ENCODE assay signal across 1 cellular context in genomic region chr19:43789029-43789428, GRCh38.
A peak's percentile ranks its signal among the peaks of the same experiment; 100 is the strongest.
TF ChIP-seq lines count a peak whose summit lies in the region.

No MANE protein-coding gene starts in this region.

TF ChIP-seq in HepG2, 621 proteins besides CTCF, POLR2A, EP300 and RAD21 (continued from another document and continues in another):
- no peak for TF ChIP-seq ZNF574 (CRISPR knock-in tag; IDR thresholded peaks at IDR 0.05)
- no peak for TF ChIP-seq ZNF558 (CRISPR knock-in tag; IDR thresholded peaks at IDR 0.05; ENCODE audit: borderline replicate concordance)
- TF ChIP-seq FOSL1 (CRISPR knock-in tag; IDR thresholded peaks at IDR 0.05; ENCODE audit: borderline replicate concordance): no peak
- TF ChIP-seq GPN1 (CRISPR knock-in tag; IDR thresholded peaks at IDR 0.05; ENCODE audit: borderline replicate concordance): 0 out of 2 replicates have a peak, but pooled peaks have one; percentile 78
- no peak for TF ChIP-seq KAT7 (CRISPR knock-in tag; IDR thresholded peaks at IDR 0.05; ENCODE audit: borderline replicate concordance)
- no peak for TF ChIP-seq ZBTB39 (CRISPR knock-in tag; IDR thresholded peaks at IDR 0.05)
- no peak for TF ChIP-seq KMT2B (CRISPR knock-in tag; IDR thresholded peaks at IDR 0.05)
- TF ChIP-seq BRD4 (CRISPR knock-in tag; IDR thresholded peaks at IDR 0.05): no peak
- no peak for TF ChIP-seq ARNTL (CRISPR knock-in tag; IDR thresholded peaks at IDR 0.05)
- no peak for TF ChIP-seq MXI1 (IDR thresholded peaks at IDR 0.05; ENCODE audit: borderline replicate concordance, low read depth, low read length)
- no peak for TF ChIP-seq ZNF407 (CRISPR knock-in tag; IDR thresholded peaks at IDR 0.05; ENCODE audit: not compliant biosample characterization)
- no peak for TF ChIP-seq NFYC (CRISPR knock-in tag; IDR thresholded peaks at IDR 0.05)
- no peak for TF ChIP-seq THAP9 (CRISPR knock-in tag; IDR thresholded peaks at IDR 0.05; ENCODE audit: borderline replicate concordance)
- TF ChIP-seq ZIK1 (CRISPR knock-in tag; IDR thresholded peaks at IDR 0.05; ENCODE audit: borderline replicate concordance, low read depth): no peak
- TF ChIP-seq ZNF264 (CRISPR knock-in tag; IDR thresholded peaks at IDR 0.05): no peak
- TF ChIP-seq ZBTB21 (CRISPR knock-in tag; IDR thresholded peaks at IDR 0.05): no peak; the same call in 1 of the 2 replicates
- no peak for TF ChIP-seq ZFP41 (CRISPR knock-in tag; IDR thresholded peaks at IDR 0.05; ENCODE audit: borderline replicate concordance)
- no peak for TF ChIP-seq TERF1 (CRISPR knock-in tag; IDR thresholded peaks at IDR 0.05)
- TF ChIP-seq SMARCE1 (IDR thresholded peaks at IDR 0.05; ENCODE audit: borderline replicate concordance): no peak
- TF ChIP-seq ZNF629 (CRISPR knock-in tag; conservative IDR thresholded peaks at IDR 0.05): no peak
- no peak for TF ChIP-seq KDM5B (CRISPR knock-in tag; IDR thresholded peaks at IDR 0.05; ENCODE audit: borderline replicate concordance)
- TF ChIP-seq NBN (conservative IDR thresholded peaks at IDR 0.05): no peak
- TF ChIP-seq ZSCAN21 (CRISPR knock-in tag; IDR thresholded peaks at IDR 0.05; ENCODE audit: borderline replicate concordance): no peak
- no peak for TF ChIP-seq HINFP (CRISPR knock-in tag; IDR thresholded peaks at IDR 0.05; ENCODE audit: low read depth)
- TF ChIP-seq HNF4G (IDR thresholded peaks at IDR 0.05; ENCODE audit: borderline replicate concordance, low read depth, low read length): no peak
- TF ChIP-seq HNF4G (CRISPR knock-in tag; IDR thresholded peaks at IDR 0.05; ENCODE audit: borderline replicate concordance, low read depth): no peak
- no peak for TF ChIP-seq ASH2L (IDR thresholded peaks at IDR 0.05; ENCODE audit: insufficient read length, low read depth, low read length)
- no peak for TF ChIP-seq ZNF710 (CRISPR knock-in tag; IDR thresholded peaks at IDR 0.05; ENCODE audit: borderline replicate concordance)
- TF ChIP-seq ZNF234 (CRISPR knock-in tag; conservative IDR thresholded peaks at IDR 0.05): no peak
- no peak for TF ChIP-seq KAT8 (CRISPR knock-in tag; IDR thresholded peaks at IDR 0.05)
- peak; percentile 44; the same call in 1 of the 2 replicates for TF ChIP-seq GATAD2A (CRISPR knock-in tag; IDR thresholded peaks at IDR 0.05)
- no peak for TF ChIP-seq ZNF891 (CRISPR knock-in tag; IDR thresholded peaks at IDR 0.05)
- TF ChIP-seq ZNF256 (CRISPR knock-in tag; conservative IDR thresholded peaks at IDR 0.05): no peak
- no peak for TF ChIP-seq SKI (IDR thresholded peaks at IDR 0.05; ENCODE audit: partially characterized antibody)
- no peak for TF ChIP-seq PCBP2 (optimal IDR thresholded peaks at IDR 0.05; ENCODE audit: low read depth, low read length, poor library complexity, severe bottlenecking)
- TF ChIP-seq ZBTB25 (CRISPR knock-in tag; IDR thresholded peaks at IDR 0.05): peak; percentile 81; the same call in 1 of the 2 replicates
